ENCODE assay signal across 8 cellular contexts in the genomic region with DNA sequence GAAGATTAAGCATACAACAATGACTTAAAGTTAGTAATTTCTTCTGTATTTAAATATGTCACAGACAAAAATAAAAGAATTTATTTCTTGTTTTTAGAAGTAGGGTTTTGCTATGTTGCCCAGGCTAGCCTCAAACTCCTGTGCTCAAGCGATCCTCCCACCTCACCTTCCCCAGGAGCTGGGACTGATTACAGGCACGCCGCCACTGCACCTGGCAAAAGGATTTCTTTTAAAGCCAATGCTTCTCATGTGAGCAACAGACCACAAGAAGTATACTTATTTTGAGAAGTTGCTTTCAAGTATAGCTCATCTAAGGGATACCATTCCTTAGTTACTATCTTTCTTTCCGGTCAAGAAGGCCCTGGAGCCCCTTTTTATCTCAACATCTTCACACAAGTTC. TPM values are rescaled to one million over a fixed set of nuclear protein-coding genes. Genes with fewer than 3 reads are reported as not detected.
"Had no signal": no experiment of that assay in that cellular context is flagged by ENCODE, and none has a peak within 500 bp of the region (broad histone marks: within the 10 kb centered on the region; RNA-seq: fewer than 3 reads in every experiment).

No MANE protein-coding gene starts in this region.

- H3K4me3 ChIP-seq: GM12878 had no signal

- ATAC-seq: GM12878 had no signal

- DNase-seq: GDM1, GF-D8 had no signal

- FAIRE-seq: GM12878, GM12891, GM12892, GM18507, GM19239 had no signal

RNA-seq across cellular contexts. Expression of a gene that starts 59.8 kb away (rescaled TPM):
- total RNA-seq: G401 had no signal
